In the genomic region with DNA sequence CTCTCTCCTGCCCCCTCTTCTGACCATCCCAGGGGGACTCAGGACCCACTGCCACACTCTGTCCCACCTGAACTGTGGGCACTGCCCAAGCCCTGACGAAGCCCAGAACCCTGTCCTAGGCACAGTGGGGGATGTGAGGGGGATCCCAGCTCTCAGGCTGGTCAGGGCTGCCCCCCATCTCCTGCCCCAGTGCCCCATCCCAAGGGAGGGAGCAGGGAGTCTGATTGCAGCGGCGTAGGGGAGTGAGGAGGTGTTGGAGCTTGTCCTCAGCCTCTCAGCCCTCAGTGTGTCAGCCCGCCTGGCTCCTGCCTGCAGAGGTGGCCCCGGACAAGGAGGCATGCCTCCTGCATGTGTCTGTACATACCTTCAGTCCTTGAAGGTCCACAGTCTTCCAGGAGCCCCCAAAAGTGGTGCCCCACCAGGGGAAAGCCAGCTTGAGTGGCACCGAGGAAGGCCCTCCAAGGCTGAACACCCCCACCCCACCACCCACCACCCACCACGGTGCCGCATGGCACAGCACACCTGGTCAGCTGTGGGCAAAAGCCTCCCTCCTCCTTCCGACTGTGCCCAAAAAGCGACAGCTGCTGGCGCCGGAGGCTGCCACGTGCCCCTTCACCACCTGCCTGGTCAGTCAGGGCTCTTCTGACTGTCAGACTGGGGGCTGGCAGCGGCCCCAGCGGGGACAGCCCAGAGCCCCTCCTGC, we compare ENCODE assay signal across 10 cellular contexts. TPM values are rescaled to one million over a fixed set of nuclear protein-coding genes. Genes with fewer than 3 reads are reported as not detected.
DNase-seq lines count a peak whose midpoint lies in the region; ATAC-seq and TF ChIP-seq lines count a peak whose summit lies in the region.
"Had no signal": no experiment of that assay in that cellular context is flagged by ENCODE, and none has a peak within 500 bp of the region (broad histone marks: within the 10 kb centered on the region; RNA-seq: fewer than 3 reads in every experiment).

No MANE protein-coding gene starts in this region.

- ATAC-seq in Right ventricle myocardium superior (ENCODE audit: poor library complexity) (no peak), left cardiac atrium (no peak), WTC11 (no peak), HG03521 (IDR thresholded peaks at IDR 0.05; ENCODE audit: unreplicated experiment) (no peak)

- no peak for TF ChIP-seq POLR2A in vagina (IDR thresholded peaks at IDR 0.05)

- CTCF ChIA-PET in WTC11 (lab: Charles Lee) (interaction anchor here (1.1 to 1.9 kb wide), 8 partner anchors 8 to 288 kb away, joined by 3 to 12 read pairs (median 6); a partner anchor contains a TSS), MCF 10A (lab: Yijun Ruan, JAX) (interaction anchor here (0.7 kb wide), 1 partner anchor 146 kb away, joined by 3 read pairs; no protein-coding TSS in a partner anchor)

- H3K27me3 Mint-ChIP-seq in WTC11 (ENCODE audit: low read depth) (no peaks in the 10 kb centered on the region), MCF 10A (ENCODE audit: insufficient read depth, unreplicated experiment) (no peaks in the 10 kb centered on the region)

- H3K9me3 ChIP-seq in muscle layer of duodenum (ENCODE audit: control insufficient read depth in 1 of 2, low read length in 2 of 2) (no peaks in the 10 kb centered on the region), vagina (no peaks in the 10 kb centered on the region)

- DNase-seq in Right ventricle myocardium superior (peak; percentile 33), left cardiac atrium (no peak), WTC11 (ENCODE audit: low spot score) (no peak), vagina (ENCODE audit: extremely low spot score in 2 of 2) (peak; percentile 64 to 94), MCF 10A (ENCODE audit: unreplicated experiment) (no peak), G401 (ENCODE audit: low spot score) (no peak)
- DNase-seq: NCI-H446 treated with DMSO at 0.1 percent for 48 hours; stimulated activated naive CD4-positive, alpha-beta T cell treated with Interleukin-2 at 50 U/mL for 16 hours had no signal

- in situ Hi-C loops in G401 (cut with HindIII; ENCODE audit: low sequenced_read_pairs): no loop called here

- TF ChIP-seq CTCF in WTC11 (IDR thresholded peaks at IDR 0.05): no peak
- no peak for TF ChIP-seq CTCF in vagina (IDR thresholded peaks at IDR 0.05)
- no peak for TF ChIP-seq CTCF in MCF 10A (IDR thresholded peaks at IDR 0.05; ENCODE audit: unreplicated experiment)

- H3K36me3 ChIP-seq in muscle layer of duodenum (ENCODE audit: control insufficient read depth in 1 of 2, insufficient read depth in 2 of 2, low read length in 2 of 2): no peaks in the 10 kb centered on the region
- H3K36me3 ChIP-seq in vagina: no peaks in the 10 kb centered on the region

- POLR2A ChIA-PET in WTC11 (lab: Charles Lee) (no interaction called here), MCF 10A (lab: Yijun Ruan, JAX) (no interaction called here)

- H3K27ac Mint-ChIP-seq in WTC11 (no peak overlapping the region), MCF 10A (ENCODE audit: low read depth, unreplicated experiment) (no peak overlapping the region)

- H3K27me3 ChIP-seq in muscle layer of duodenum (ENCODE audit: low read depth, low read length) (no peaks in the 10 kb centered on the region), vagina (no peaks in the 10 kb centered on the region)

- H3K4me1 Mint-ChIP-seq in WTC11 (peaks cover 31% of the 10 kb centered on the region), MCF 10A (ENCODE audit: insufficient read depth, unreplicated experiment) (no peaks in the 10 kb centered on the region)

- H3K9me3 Mint-ChIP-seq in WTC11 (peaks cover 3% of the 10 kb centered on the region; the same call in 1 of the 2 replicates), MCF 10A (ENCODE audit: unreplicated experiment) (no peaks in the 10 kb centered on the region)

- H3K4me1 ChIP-seq in muscle layer of duodenum (ENCODE audit: control insufficient read depth in 1 of 2, insufficient read depth in 2 of 2, low read length in 2 of 2): peaks cover 0 to 15% of the 10 kb centered on the region in 2 donors
- peaks cover 16% of the 10 kb centered on the region for H3K4me1 ChIP-seq in vagina

- H3K36me3 Mint-ChIP-seq in WTC11: no peaks in the 10 kb centered on the region
- H3K36me3 Mint-ChIP-seq in MCF 10A (ENCODE audit: insufficient read depth, unreplicated experiment): peaks cover 6% of the 10 kb centered on the region

- intact Hi-C loops in Right ventricle myocardium superior (cut with DNase I): no loop called here
- intact Hi-C loops in left cardiac atrium (cut with DNase I): no loop called here
- intact Hi-C loops in vagina (cut with DNase I): no loop called here
- intact Hi-C loops in MCF 10A (cut with micrococcal nuclease): no loop called here

- H3K4me3 ChIP-seq in muscle layer of duodenum (ENCODE audit: low read depth in 1 of 2, low read length in 2 of 2): peak overlapping the region; percentile 39 to 55
- peak overlapping the region in 1 of 2 donors; percentile 35 for H3K4me3 ChIP-seq in vagina

- H3K27ac ChIP-seq in muscle layer of duodenum (ENCODE audit: low read length) (no peak overlapping the region), vagina (no peak overlapping the region)

- no TSS peak for BruUV-seq in MCF 10A (replicated peaks; lab: Mats Ljungman, UMichigan)

- H3K4me3 Mint-ChIP-seq in WTC11: peak overlapping the region; percentile 46
- H3K4me3 Mint-ChIP-seq in MCF 10A (ENCODE audit: unreplicated experiment): no peak overlapping the region

TF ChIP-seq in WTC11, 78 proteins besides CTCF, POLR2A, EP300 and RAD21:
- TF ChIP-seq, protein P1, sequence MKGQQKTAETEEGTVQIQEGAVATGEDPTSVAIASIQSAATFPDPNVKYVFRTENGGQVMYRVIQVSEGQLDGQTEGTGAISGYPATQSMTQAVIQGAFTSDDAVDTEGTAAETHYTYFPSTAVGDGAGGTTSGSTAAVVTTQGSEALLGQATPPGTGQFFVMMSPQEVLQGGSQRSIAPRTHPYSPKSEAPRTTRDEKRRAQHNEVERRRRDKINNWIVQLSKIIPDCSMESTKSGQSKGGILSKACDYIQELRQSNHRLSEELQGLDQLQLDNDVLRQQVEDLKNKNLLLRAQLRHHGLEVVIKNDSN (CRISPR knock-in tag; IDR thresholded peaks at IDR 0.05): no peak
- no peak for TF ChIP-seq GTF2I (CRISPR knock-in tag; conservative IDR thresholded peaks at IDR 0.05)
- TF ChIP-seq CBFB (CRISPR knock-in tag; IDR thresholded peaks at IDR 0.05; ENCODE audit: low read depth): no peak
- TF ChIP-seq FOXK1 (CRISPR knock-in tag; IDR thresholded peaks at IDR 0.05): no peak
- TF ChIP-seq, protein P2, sequence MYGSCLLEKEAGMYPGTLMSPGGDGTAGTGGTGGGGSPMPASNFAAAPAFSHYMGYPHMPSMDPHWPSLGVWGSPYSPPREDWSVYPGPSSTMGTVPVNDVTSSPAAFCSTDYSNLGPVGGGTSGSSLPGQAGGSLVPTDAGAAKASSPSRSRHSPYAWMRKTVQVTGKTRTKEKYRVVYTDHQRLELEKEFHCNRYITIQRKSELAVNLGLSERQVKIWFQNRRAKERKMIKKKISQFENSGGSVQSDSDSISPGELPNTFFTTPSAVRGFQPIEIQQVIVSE (CRISPR knock-in tag; IDR thresholded peaks at IDR 0.05; ENCODE audit: borderline replicate concordance): no peak
- no peak for TF ChIP-seq NFE2L1 (CRISPR knock-in tag; IDR thresholded peaks at IDR 0.05)
- TF ChIP-seq, protein P3, sequence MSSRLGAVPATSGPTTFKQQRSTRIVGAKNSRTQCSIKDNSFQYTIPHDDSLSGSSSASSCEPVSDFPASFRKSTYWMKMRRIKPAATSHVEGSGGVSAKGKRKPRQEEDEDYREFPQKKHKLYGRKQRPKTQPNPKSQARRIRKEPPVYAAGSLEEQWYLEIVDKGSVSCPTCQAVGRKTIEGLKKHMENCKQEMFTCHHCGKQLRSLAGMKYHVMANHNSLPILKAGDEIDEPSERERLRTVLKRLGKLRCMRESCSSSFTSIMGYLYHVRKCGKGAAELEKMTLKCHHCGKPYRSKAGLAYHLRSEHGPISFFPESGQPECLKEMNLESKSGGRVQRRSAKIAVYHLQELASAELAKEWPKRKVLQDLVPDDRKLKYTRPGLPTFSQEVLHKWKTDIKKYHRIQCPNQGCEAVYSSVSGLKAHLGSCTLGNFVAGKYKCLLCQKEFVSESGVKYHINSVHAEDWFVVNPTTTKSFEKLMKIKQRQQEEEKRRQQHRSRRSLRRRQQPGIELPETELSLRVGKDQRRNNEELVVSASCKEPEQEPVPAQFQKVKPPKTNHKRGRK (CRISPR knock-in tag; IDR thresholded peaks at IDR 0.05; ENCODE audit: borderline replicate concordance): no peak
- TF ChIP-seq, protein P4, sequence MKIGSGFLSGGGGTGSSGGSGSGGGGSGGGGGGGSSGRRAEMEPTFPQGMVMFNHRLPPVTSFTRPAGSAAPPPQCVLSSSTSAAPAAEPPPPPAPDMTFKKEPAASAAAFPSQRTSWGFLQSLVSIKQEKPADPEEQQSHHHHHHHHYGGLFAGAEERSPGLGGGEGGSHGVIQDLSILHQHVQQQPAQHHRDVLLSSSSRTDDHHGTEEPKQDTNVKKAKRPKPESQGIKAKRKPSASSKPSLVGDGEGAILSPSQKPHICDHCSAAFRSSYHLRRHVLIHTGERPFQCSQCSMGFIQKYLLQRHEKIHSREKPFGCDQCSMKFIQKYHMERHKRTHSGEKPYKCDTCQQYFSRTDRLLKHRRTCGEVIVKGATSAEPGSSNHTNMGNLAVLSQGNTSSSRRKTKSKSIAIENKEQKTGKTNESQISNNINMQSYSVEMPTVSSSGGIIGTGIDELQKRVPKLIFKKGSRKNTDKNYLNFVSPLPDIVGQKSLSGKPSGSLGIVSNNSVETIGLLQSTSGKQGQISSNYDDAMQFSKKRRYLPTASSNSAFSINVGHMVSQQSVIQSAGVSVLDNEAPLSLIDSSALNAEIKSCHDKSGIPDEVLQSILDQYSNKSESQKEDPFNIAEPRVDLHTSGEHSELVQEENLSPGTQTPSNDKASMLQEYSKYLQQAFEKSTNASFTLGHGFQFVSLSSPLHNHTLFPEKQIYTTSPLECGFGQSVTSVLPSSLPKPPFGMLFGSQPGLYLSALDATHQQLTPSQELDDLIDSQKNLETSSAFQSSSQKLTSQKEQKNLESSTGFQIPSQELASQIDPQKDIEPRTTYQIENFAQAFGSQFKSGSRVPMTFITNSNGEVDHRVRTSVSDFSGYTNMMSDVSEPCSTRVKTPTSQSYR (CRISPR knock-in tag; IDR thresholded peaks at IDR 0.05): no peak
- no peak for TF ChIP-seq ZNF232 (CRISPR knock-in tag; IDR thresholded peaks at IDR 0.05)
- no peak for TF ChIP-seq HMGA2 (CRISPR knock-in tag; IDR thresholded peaks at IDR 0.05)

RNA-seq across cellular contexts. Expression of a gene that starts 0.9 kb away (rescaled TPM):
- total RNA-seq in Right ventricle myocardium superior (0.94 TPM), left cardiac atrium (1 to 10 TPM in 1 of 2 donors, under 1 TPM in 1; 0.88 to 1.4 TPM), WTC11 (2021) (8.5 to 15.2 TPM (median 13.7 TPM) in 3 replicates), vagina (2.0 TPM), MCF 10A (2022) (not detected in 2 replicates)
- 13.2 and 17.3 TPM in 2 replicates for total RNA-seq in G401 (2014; rRNA removed; shearing (Covaris generic))

Comparison
In these comparisons a context has a peak if more than half of its experiments do, and no peak if none do; other contexts are left out.
1. DNase-seq: peak in Right ventricle myocardium superior (single experiment) and vagina (2 of 2); none in left cardiac atrium (single experiment), WTC11 (single experiment), MCF 10A (single experiment) and G401 (single experiment).